ENCODE assay signal across 5 cellular contexts in genomic region chr10:85433248-85433647, GRCh38.
"Had no signal": no experiment of that assay in that cellular context is flagged by ENCODE, and none has a peak within 500 bp of the region (broad histone marks: within the 10 kb centered on the region; RNA-seq: fewer than 3 reads in every experiment).

No MANE protein-coding gene starts in this region.

- H3K27ac ChIP-seq: HL-60 had no signal

- DNase-seq: IMR-90, KBM-7, KG1 had no signal

- H3K4me3 ChIP-seq: K562 had no signal
